Comparison of ENCODE assay signal across 11 cellular contexts in genomic region chr6:18343741-18344140, GRCh38. TPM values are rescaled to one million over a fixed set of nuclear protein-coding genes. Genes with fewer than 3 reads are reported as not detected.
DNase-seq lines count a peak whose midpoint lies in the region; ATAC-seq and TF ChIP-seq lines count a peak whose summit lies in the region.
"Had no signal": no experiment of that assay in that cellular context is flagged by ENCODE, and none has a peak within 500 bp of the region (broad histone marks: within the 10 kb centered on the region; RNA-seq: fewer than 3 reads in every experiment).

No MANE protein-coding gene starts in this region.

- H3K4me1 Mint-ChIP-seq in MCF 10A (ENCODE audit: insufficient read depth, unreplicated experiment), result peaks cover 32% of the 10 kb centered on the region
- H3K4me1 Mint-ChIP-seq in H9, result peaks cover 13 to 14% of the 10 kb centered on the region in 2 experiments

- H3K79me1 ChIP-seq in H9 (ENCODE audit: insufficient read depth, low read depth, low read length, poor library complexity, severe bottlenecking), result no peaks in the 10 kb centered on the region

- intact Hi-C loops in MCF 10A (cut with micrococcal nuclease) (loop anchor here (2.0 to 5.0 kb wide), 3 partner anchors 43 to 159 kb away; partner anchors contain the start of gene RNF144B), psoas muscle (cut with DNase I) (loop anchor here (2.0 to 5.0 kb wide), 2 partner anchors 39 to 44 kb away; partner anchors contain the start of gene RNF144B (in 1 of the 2))

- H3K14ac ChIP-seq in H9 (ENCODE audit: insufficient read depth, low read length), result no peak overlapping the region

- H3K27me3 Mint-ChIP-seq in MCF 10A (ENCODE audit: insufficient read depth, unreplicated experiment), result no peaks in the 10 kb centered on the region
- no peaks in the 10 kb centered on the region; the same call in 1 of the 2 replicates for H3K27me3 Mint-ChIP-seq in H9 (ENCODE audit: low read depth)

- WGBS in psoas muscle, 3 donors, result 43 to 62% (median 46%) methylated on average over 2 of the region's 2 CpGs
- WGBS in H9 (ENCODE audit: extremely low coverage, insufficient read length, low lambda C conversion rate), result no CpG with 5 or more reads among the region's 2 CpGs

- H3K9ac ChIP-seq in Karpas-422 (ENCODE audit: low read length), result peak overlapping the region; percentile 46; the same call in 1 of the 2 replicates
- no peak overlapping the region for H3K9ac ChIP-seq in H9 (ENCODE audit: extremely low read depth, insufficient read length, low read length)

- no peaks in the 10 kb centered on the region for H3K23me2 ChIP-seq in H9 (ENCODE audit: insufficient read length, low read depth, low read length, poor library complexity, severe bottlenecking)

- H2AFZ ChIP-seq in Karpas-422 (ENCODE audit: low read length) (peak overlapping the region; percentile 57; the same call in 1 of the 2 replicates), H9 (ENCODE audit: low read length) (no peak overlapping the region)

- ATAC-seq in psoas muscle (peak in 3 of 4 donors; percentile 9 to 16 (median 11)), GM19324 (IDR thresholded peaks at IDR 0.05; ENCODE audit: low FRiP score, unreplicated experiment) (no peak), GM18861 (IDR thresholded peaks at IDR 0.05; ENCODE audit: unreplicated experiment) (no peak), GM21381 (IDR thresholded peaks at IDR 0.05; ENCODE audit: unreplicated experiment) (no peak)

- H3K27ac Mint-ChIP-seq in MCF 10A (ENCODE audit: low read depth, unreplicated experiment) (peak overlapping the region; percentile 83), H9 (peak overlapping the region in 1 of 3 experiments; percentile 23; a peak in 1 of 7 replicates)

- H2BK15ac ChIP-seq in H9 (ENCODE audit: low read depth, low read length), result no peak overlapping the region

- peaks cover 64% of the 10 kb centered on the region for H3K4me1 ChIP-seq in Karpas-422 (ENCODE audit: low read length)
- peaks cover 34% of the 10 kb centered on the region for H3K4me1 ChIP-seq in psoas muscle
- no peaks in the 10 kb centered on the region for H3K4me1 ChIP-seq in H9 (ENCODE audit: insufficient read depth, low read length)

- H2BK12ac ChIP-seq in H9 (ENCODE audit: insufficient read length, low read depth, low read length), result no peak overlapping the region

- H3K27ac ChIP-seq in Karpas-422 (ENCODE audit: low read length) (peak overlapping the region; percentile 93), psoas muscle (peak overlapping the region; percentile 92), H9 (ENCODE audit: insufficient read length, low read depth, low read length) (no peak overlapping the region)
- H3K27ac ChIP-seq: ovary had no signal

- no peak overlapping the region for H3K56ac ChIP-seq in H9 (ENCODE audit: insufficient read length, low read depth, low read length)

- no peak overlapping the region for H2BK120ac ChIP-seq in H9 (ENCODE audit: low read depth, low read length, poor library complexity, severe bottlenecking)

- H3K9me3 Mint-ChIP-seq in MCF 10A (ENCODE audit: unreplicated experiment) (no peaks in the 10 kb centered on the region), H9 (no peaks in the 10 kb centered on the region)

- no peak overlapping the region for H3K4ac ChIP-seq in H9 (ENCODE audit: low read depth, low read length)

- H3K9me2 ChIP-seq in Karpas-422 (replicated peaks; ENCODE audit: insufficient read depth, low read length), result no peaks in the 10 kb centered on the region

- H3K27me3 ChIP-seq in Karpas-422 (ENCODE audit: low read length), result no peaks in the 10 kb centered on the region
- no peaks in the 10 kb centered on the region for H3K27me3 ChIP-seq in psoas muscle (ENCODE audit: insufficient read depth in 3 of 3, low read length in 2 of 3)
- H3K27me3 ChIP-seq in H9 (ENCODE audit: insufficient read depth, low read length), result no peaks in the 10 kb centered on the region
- H3K27me3 ChIP-seq: ovary had no signal

- no TSS peak for BruUV-seq in MCF 10A (replicated peaks; lab: Mats Ljungman, UMichigan)

- CTCF ChIA-PET in MCF 10A (lab: Yijun Ruan, JAX), result interaction anchor here (0.6 to 3.0 kb wide), 6 partner anchors 17 to 161 kb away, joined by 3 to 13 read pairs (median 4); partner anchors contain the start of gene RNF144B

- no peak overlapping the region for H2AK5ac ChIP-seq in H9 (ENCODE audit: insufficient read length, low read length)

- no peak overlapping the region for H4K91ac ChIP-seq in H9 (ENCODE audit: insufficient read length, low read depth, low read length)

- H4K20me1 ChIP-seq in Karpas-422 (ENCODE audit: insufficient read depth, low read depth, low read length) (no peaks in the 10 kb centered on the region), H9 (ENCODE audit: control insufficient read depth, insufficient read depth, insufficient read length) (no peaks in the 10 kb centered on the region)

- TF ChIP-seq CTCF in MCF 10A (IDR thresholded peaks at IDR 0.05; ENCODE audit: unreplicated experiment) (no peak), psoas muscle (IDR thresholded peaks at IDR 0.05) (no peak), H9 (conservative IDR thresholded peaks at IDR 0.05) (no peak)

- H3K23ac ChIP-seq in H9 (ENCODE audit: insufficient read length, low read depth, low read length), result no peak overlapping the region

- no peak overlapping the region for H2BK5ac ChIP-seq in H9 (ENCODE audit: insufficient read length, low read length)

- H3K36me3 ChIP-seq in Karpas-422 (ENCODE audit: insufficient read depth, low read length), result no peaks in the 10 kb centered on the region
- H3K36me3 ChIP-seq in psoas muscle (ENCODE audit: insufficient read depth in 1 of 2, low read depth in 1 of 2), result no peaks in the 10 kb centered on the region
- H3K36me3 ChIP-seq: ovary had no signal

- H3K9me3 ChIP-seq in Karpas-422 (ENCODE audit: low read length) (no peaks in the 10 kb centered on the region), psoas muscle (no peaks in the 10 kb centered on the region), H9 (ENCODE audit: control insufficient read depth, low read depth, low read length) (no peaks in the 10 kb centered on the region)
- H3K9me3 ChIP-seq: ovary had no signal

- no peak overlapping the region for H4K5ac ChIP-seq in H9 (ENCODE audit: insufficient read length, low read depth, low read length)

- H3K79me2 ChIP-seq in Karpas-422 (ENCODE audit: low read length) (no peaks in the 10 kb centered on the region), H9 (ENCODE audit: insufficient read depth, low read length) (no peaks in the 10 kb centered on the region)

- H3K4me3 ChIP-seq in Karpas-422 (ENCODE audit: low read length), result peak overlapping the region; percentile 17; the same call in 1 of the 2 replicates
- no peak overlapping the region for H3K4me3 ChIP-seq in psoas muscle
- H3K4me3 ChIP-seq: ovary had no signal

- H4K8ac ChIP-seq in H9 (replicated peaks; ENCODE audit: insufficient read length, low read depth, low read length), result no peak overlapping the region

- H3T11ph ChIP-seq in H9 (ENCODE audit: low read length), result no peak overlapping the region

- H3K18ac ChIP-seq in H9 (ENCODE audit: insufficient read length, low read depth, low read length), result no peak overlapping the region

- peak overlapping the region; percentile 68 for H3K4me2 ChIP-seq in Karpas-422 (ENCODE audit: low read depth, low read length, poor library complexity, severe bottlenecking)
- no peak overlapping the region for H3K4me2 ChIP-seq in H9 (ENCODE audit: insufficient read depth, insufficient read length, low read length)

- POLR2A ChIA-PET in MCF 10A (lab: Yijun Ruan, JAX), result interaction anchor here (0.6 to 5.6 kb wide), 9 partner anchors 19 to 1386 kb away, joined by 3 to 159 read pairs (median 6); partner anchors contain the start of gene RNF144B

- DNase-seq in Daoy (ENCODE audit: low read depth) (peak; percentile 59), Karpas-422 (no peak), MCF 10A (ENCODE audit: unreplicated experiment) (peak; percentile 47), psoas muscle (no peak), H9 (no peak)
- DNase-seq: left ventricle myocardium superior, ovary had no signal

- H3K36me3 Mint-ChIP-seq in MCF 10A (ENCODE audit: insufficient read depth, unreplicated experiment), result no peaks in the 10 kb centered on the region
- no peaks in the 10 kb centered on the region for H3K36me3 Mint-ChIP-seq in H9 (ENCODE audit: insufficient read depth in 1 of 3, low read depth in 3 of 3)

- H2BK20ac ChIP-seq in H9 (ENCODE audit: low read depth, low read length, poor library complexity, severe bottlenecking), result no peak overlapping the region

- no peak overlapping the region for H3K4me3 Mint-ChIP-seq in MCF 10A (ENCODE audit: unreplicated experiment)
- no peak overlapping the region for H3K4me3 Mint-ChIP-seq in H9

RNA-seq across cellular contexts. Expression of gene RNF144B, which starts 43.4 kb away (rescaled TPM):
- total RNA-seq in Daoy (2014; rRNA removed; shearing (Covaris generic)), result 2.3 and 4.3 TPM in 2 replicates
- total RNA-seq in Karpas-422 (2014; rRNA removed; shearing (Covaris generic); ENCODE audit: low replicate concordance), result 28.1 and 36.4 TPM in 2 replicates
- total RNA-seq in MCF 10A (2022) (40.6 and 57.9 TPM in 2 replicates), psoas muscle (10 to 100 TPM; 33.6 to 94.9 (median 65.4) TPM), H9 (2021) (2.3 and 2.4 TPM in 2 replicates)
- 10 to 100 TPM in 1 of 3 donors, 1 to 10 TPM in 2; 6.0 to 34.5 (median 7.9) TPM for polyA plus RNA-seq in psoas muscle
- total RNA-seq: G401 had no signal

Comparison
In these comparisons a context has a peak if more than half of its experiments do, and no peak if none do; other contexts are left out.
1. DNase-seq: peak in Daoy (single experiment) and MCF 10A (single experiment); none in Karpas-422 (single experiment), psoas muscle (0 of 2) and H9 (single experiment).
2. ATAC-seq: peak in psoas muscle (3 of 4); none in GM19324 (single experiment), GM18861 (single experiment) and GM21381 (single experiment).